ENCODE assay signal across 21 cellular contexts in genomic region chr17:28846231-28846630, GRCh38. TPM values are rescaled to one million over a fixed set of nuclear protein-coding genes. Genes with fewer than 3 reads are reported as not detected.
DNase-seq lines count a peak whose midpoint lies in the region; ATAC-seq and TF ChIP-seq lines count a peak whose summit lies in the region.
"Had no signal": no experiment of that assay in that cellular context is flagged by ENCODE, and none has a peak within 500 bp of the region (broad histone marks: within the 10 kb centered on the region; RNA-seq: fewer than 3 reads in every experiment).

No MANE protein-coding gene starts in this region.

- no peak overlapping the region for H3K27ac ChIP-seq in RWPE2 (ENCODE audit: poor library complexity, severe bottlenecking)

- DNase-seq in activated T-cell treated with anti-CD3 and anti-CD28 coated beads for 4 hours (peak; percentile 17), RWPE2 (ENCODE audit: low spot score) (no peak), posterior vena cava (ENCODE audit: low spot score) (peak; percentile 20), T-helper 1 cell (no peak)
- DNase-seq in activated T-cell treated with anti-CD3 and anti-CD28 coated beads, Interleukin-2, amount 50 U/mL, for 48 hours = no peak
- DNase-seq in stimulated activated CD4-positive, alpha-beta T cell treated with anti-CD3 and anti-CD28 coated beads, Interleukin-2, amount 100 ng/mL, for 4 hours (ENCODE audit: low read depth) = peak; percentile 27
- no peak for DNase-seq in stimulated activated CD4-positive, alpha-beta T cell treated with anti-CD3 and anti-CD28 coated beads, Interleukin-2, amount 100 ng/mL, for 48 hours
- DNase-seq: ACHN; AML-193; DMS 273 treated with DMSO at 0.1 percent for 48 hours; GDM1; MV-4-11; NCI-H1436; NCI-H2029; NCI-H2171; NCI-H446; NK-92 treated with Interleukin-12 subunit alpha and Interleukin-12 subunit beta, amount 100 ng/mL, for 24 hours; RPMI8226 had no signal

- ATAC-seq in RWPE2 (ENCODE audit: low read depth) (0 out of 3 replicates have a peak, but pooled peaks have one; percentile 26), HG02759 (IDR thresholded peaks at IDR 0.05; ENCODE audit: unreplicated experiment) (no peak)
- ATAC-seq: GM23338, HCT116 had no signal

- intact Hi-C loops in posterior vena cava (cut with DNase I) = loop anchor here in 1 of 2 donors (10.0 kb wide), 1 partner anchor 81 kb away; no protein-coding TSS in a partner anchor

- no peaks in the 10 kb centered on the region for H3K9me3 ChIP-seq in RWPE2 (ENCODE audit: severe bottlenecking)

- H3K36me3 ChIP-seq in RWPE2 (ENCODE audit: low read depth) = no peaks in the 10 kb centered on the region

- no peak for TF ChIP-seq CTCF in RWPE2 (IDR thresholded peaks at IDR 0.05; ENCODE audit: poor library complexity, severe bottlenecking)

- no peak overlapping the region for H3K4me3 ChIP-seq in RWPE2 (ENCODE audit: severe bottlenecking)
- H3K4me3 ChIP-seq: GM23338 had no signal

- H3K4me1 ChIP-seq in RWPE2 (ENCODE audit: insufficient read depth, poor library complexity, severe bottlenecking) = no peaks in the 10 kb centered on the region

- no peaks in the 10 kb centered on the region for H3K27me3 ChIP-seq in RWPE2 (ENCODE audit: insufficient read depth, poor library complexity, severe bottlenecking)

RNA-seq across cellular contexts. Expression of gene FAM222B, which starts 3.6 kb away (rescaled TPM):
- total RNA-seq in posterior vena cava = 10 to 100 TPM; 13.8 to 19.2 TPM

RNA-seq across cellular contexts. Expression of gene ERAL1, which starts 8.6 kb away (rescaled TPM):
- 10 to 100 TPM; 22.6 to 24.4 TPM for total RNA-seq in posterior vena cava

RNA-seq across cellular contexts. Expression of gene FLOT2, which starts 51.3 kb away (rescaled TPM):
- total RNA-seq in posterior vena cava = 100 to 1,000 TPM in 1 of 2 donors, 10 to 100 TPM in 1; 99.0 to 101 TPM

RNA-seq across cellular contexts. Expression of gene DHRS13, which starts 56.6 kb away (rescaled TPM):
- total RNA-seq in posterior vena cava = 1 to 10 TPM; 3.7 to 4.0 TPM

Comparison
In these comparisons a context has a peak if more than half of its experiments do, and no peak if none do; other contexts are left out.
1. DNase-seq: peak in activated T-cell treated with anti-CD3 and anti-CD28 coated beads for 4 hours (single experiment), stimulated activated CD4-positive, alpha-beta T cell treated with anti-CD3 and anti-CD28 coated beads, Interleukin-2, amount 100 ng/mL, for 4 hours (single experiment) and posterior vena cava (single experiment); none in activated T-cell treated with anti-CD3 and anti-CD28 coated beads, Interleukin-2, amount 50 U/mL, for 48 hours (0 of 2), stimulated activated CD4-positive, alpha-beta T cell treated with anti-CD3 and anti-CD28 coated beads, Interleukin-2, amount 100 ng/mL, for 48 hours (0 of 2), RWPE2 (single experiment) and T-helper 1 cell (0 of 5).